Comparison of ENCODE assay signal across 1 cellular context in the genomic region with DNA sequence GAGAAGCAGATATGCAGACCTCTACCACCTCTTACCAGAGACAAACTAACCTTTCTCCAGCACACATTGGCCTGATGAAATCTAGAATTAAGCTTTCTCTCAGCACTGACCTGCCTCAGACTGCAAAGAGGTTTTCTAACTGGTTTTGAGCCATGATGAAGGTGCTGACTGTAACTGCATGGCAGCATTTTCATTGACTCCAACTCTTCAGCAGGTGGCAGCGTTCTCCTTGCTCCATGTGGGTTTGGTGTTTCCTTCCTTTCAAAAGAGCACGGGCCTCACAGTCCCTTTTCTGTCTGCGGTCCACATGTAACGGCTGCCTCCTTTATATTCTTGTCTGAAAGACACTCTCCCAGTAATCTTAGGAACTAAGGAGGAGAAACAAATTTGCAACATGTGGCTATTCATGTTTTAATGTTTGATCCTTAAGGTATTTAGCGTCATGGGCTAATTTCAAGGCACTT.
TF ChIP-seq lines count a peak whose summit lies in the region.

No MANE protein-coding gene starts in this region.

TF ChIP-seq in HEK293, 187 proteins besides CTCF, POLR2A, EP300 and RAD21 (continues in another document):
- no peak for TF ChIP-seq ZNF426 (tag by site-specific recombination; IDR thresholded peaks at IDR 0.05)
- no peak for TF ChIP-seq ZNF791 (tag by site-specific recombination; IDR thresholded peaks at IDR 0.05)
- TF ChIP-seq ZNF701 (tag by site-specific recombination; IDR thresholded peaks at IDR 0.05), result no peak
- TF ChIP-seq ZNF596 (tag by site-specific recombination; IDR thresholded peaks at IDR 0.05), result no peak
- no peak for TF ChIP-seq ZNF623 (tag by site-specific recombination; IDR thresholded peaks at IDR 0.05)
- no peak for TF ChIP-seq ZNF350 (tag by site-specific recombination; IDR thresholded peaks at IDR 0.05)
- TF ChIP-seq ZNF785 (tag by site-specific recombination; IDR thresholded peaks at IDR 0.05), result no peak
- no peak for TF ChIP-seq ZFP69B (tag by site-specific recombination; IDR thresholded peaks at IDR 0.05)
- no peak for TF ChIP-seq ZNF670 (tag by site-specific recombination; IDR thresholded peaks at IDR 0.05; ENCODE audit: low read depth)
- TF ChIP-seq, protein P1, sequence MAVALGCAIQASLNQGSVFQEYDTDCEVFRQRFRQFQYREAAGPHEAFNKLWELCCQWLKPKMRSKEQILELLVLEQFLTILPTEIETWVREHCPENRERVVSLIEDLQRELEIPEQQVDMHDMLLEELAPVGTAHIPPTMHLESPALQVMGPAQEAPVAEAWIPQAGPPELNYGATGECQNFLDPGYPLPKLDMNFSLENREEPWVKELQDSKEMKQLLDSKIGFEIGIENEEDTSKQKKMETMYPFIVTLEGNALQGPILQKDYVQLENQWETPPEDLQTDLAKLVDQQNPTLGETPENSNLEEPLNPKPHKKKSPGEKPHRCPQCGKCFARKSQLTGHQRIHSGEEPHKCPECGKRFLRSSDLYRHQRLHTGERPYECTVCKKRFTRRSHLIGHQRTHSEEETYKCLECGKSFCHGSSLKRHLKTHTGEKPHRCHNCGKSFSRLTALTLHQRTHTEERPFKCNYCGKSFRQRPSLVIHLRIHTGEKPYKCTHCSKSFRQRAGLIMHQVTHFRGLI (tag by site-specific recombination; IDR thresholded peaks at IDR 0.05), result no peak
- TF ChIP-seq ZBTB17 (tag by site-specific recombination; IDR thresholded peaks at IDR 0.05), result peak; percentile 53
- no peak for TF ChIP-seq SP7 (tag by site-specific recombination; IDR thresholded peaks at IDR 0.05)
- no peak for TF ChIP-seq ZNF416 (tag by site-specific recombination; IDR thresholded peaks at IDR 0.05)
- 0 out of 2 replicates have a peak, but pooled peaks have one; percentile 18 for TF ChIP-seq ZNF600 (tag by site-specific recombination; IDR thresholded peaks at IDR 0.05)
- TF ChIP-seq ZNF626 (tag by site-specific recombination; IDR thresholded peaks at IDR 0.05), result no peak
- no peak for TF ChIP-seq KLF16 (tag by site-specific recombination; IDR thresholded peaks at IDR 0.05)
- TF ChIP-seq MEIS1 (CRISPR knock-in tag; IDR thresholded peaks at IDR 0.05; ENCODE audit: borderline replicate concordance), result no peak
- TF ChIP-seq, protein P2, sequence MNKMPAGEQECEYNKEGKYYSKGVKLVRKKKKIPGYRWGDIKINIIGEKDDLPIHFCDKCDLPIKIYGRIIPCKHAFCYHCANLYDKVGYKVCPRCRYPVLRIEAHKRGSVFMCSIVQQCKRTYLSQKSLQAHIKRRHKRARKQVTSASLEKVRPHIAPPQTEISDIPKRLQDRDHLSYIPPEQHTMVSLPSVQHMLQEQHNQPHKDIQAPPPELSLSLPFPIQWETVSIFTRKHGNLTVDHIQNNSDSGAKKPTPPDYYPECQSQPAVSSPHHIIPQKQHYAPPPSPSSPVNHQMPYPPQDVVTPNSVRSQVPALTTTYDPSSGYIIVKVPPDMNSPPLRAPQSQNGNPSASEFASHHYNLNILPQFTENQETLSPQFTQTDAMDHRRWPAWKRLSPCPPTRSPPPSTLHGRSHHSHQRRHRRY (tag by site-specific recombination; IDR thresholded peaks at IDR 0.05), result no peak
- TF ChIP-seq, protein P3, sequence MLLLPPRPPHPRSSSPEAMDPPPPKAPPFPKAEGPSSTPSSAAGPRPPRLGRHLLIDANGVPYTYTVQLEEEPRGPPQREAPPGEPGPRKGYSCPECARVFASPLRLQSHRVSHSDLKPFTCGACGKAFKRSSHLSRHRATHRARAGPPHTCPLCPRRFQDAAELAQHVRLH (tag by site-specific recombination; IDR thresholded peaks at IDR 0.05), result no peak
- TF ChIP-seq SCRT2 (tag by site-specific recombination; IDR thresholded peaks at IDR 0.05), result 0 out of 2 replicates have a peak, but pooled peaks have one; percentile 12
- TF ChIP-seq ZNF544 (tag by site-specific recombination; IDR thresholded peaks at IDR 0.05), result no peak
- TF ChIP-seq, protein P4, sequence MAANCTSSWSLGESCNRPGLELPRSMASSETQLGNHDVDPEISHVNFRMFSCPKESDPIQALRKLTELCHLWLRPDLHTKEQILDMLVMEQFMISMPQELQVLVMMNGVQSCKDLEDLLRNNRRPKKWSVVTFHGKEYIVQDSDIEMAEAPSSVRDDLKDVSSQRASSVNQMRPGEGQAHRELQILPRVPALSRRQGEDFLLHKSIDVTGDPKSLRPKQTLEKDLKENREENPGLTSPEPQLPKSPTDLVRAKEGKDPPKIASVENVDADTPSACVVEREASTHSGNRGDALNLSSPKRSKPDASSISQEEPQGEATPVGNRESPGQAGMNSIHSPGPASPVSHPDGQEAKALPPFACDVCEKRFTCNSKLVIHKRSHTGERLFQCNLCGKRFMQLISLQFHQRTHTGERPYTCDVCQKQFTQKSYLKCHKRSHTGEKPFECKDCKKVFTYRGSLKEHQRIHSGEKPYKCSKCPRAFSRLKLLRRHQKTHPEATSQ (tag by site-specific recombination; IDR thresholded peaks at IDR 0.05), result no peak
- TF ChIP-seq ZNF354C (tag by site-specific recombination; IDR thresholded peaks at IDR 0.05; ENCODE audit: borderline replicate concordance, low read depth), result no peak
- TF ChIP-seq ZNF140 (tag by site-specific recombination; IDR thresholded peaks at IDR 0.05), result no peak
- TF ChIP-seq ZNF169 (tag by site-specific recombination; IDR thresholded peaks at IDR 0.05), result no peak
- no peak for TF ChIP-seq OSR2 (tag by site-specific recombination; IDR thresholded peaks at IDR 0.05)
- TF ChIP-seq, protein P5, sequence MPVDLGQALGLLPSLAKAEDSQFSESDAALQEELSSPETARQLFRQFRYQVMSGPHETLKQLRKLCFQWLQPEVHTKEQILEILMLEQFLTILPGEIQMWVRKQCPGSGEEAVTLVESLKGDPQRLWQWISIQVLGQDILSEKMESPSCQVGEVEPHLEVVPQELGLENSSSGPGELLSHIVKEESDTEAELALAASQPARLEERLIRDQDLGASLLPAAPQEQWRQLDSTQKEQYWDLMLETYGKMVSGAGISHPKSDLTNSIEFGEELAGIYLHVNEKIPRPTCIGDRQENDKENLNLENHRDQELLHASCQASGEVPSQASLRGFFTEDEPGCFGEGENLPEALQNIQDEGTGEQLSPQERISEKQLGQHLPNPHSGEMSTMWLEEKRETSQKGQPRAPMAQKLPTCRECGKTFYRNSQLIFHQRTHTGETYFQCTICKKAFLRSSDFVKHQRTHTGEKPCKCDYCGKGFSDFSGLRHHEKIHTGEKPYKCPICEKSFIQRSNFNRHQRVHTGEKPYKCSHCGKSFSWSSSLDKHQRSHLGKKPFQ (tag by site-specific recombination; IDR thresholded peaks at IDR 0.05), result no peak
- TF ChIP-seq TRIM28 (IDR thresholded peaks at IDR 0.05; ENCODE audit: borderline replicate concordance, low read length), result peak; percentile 66; the same call in 1 of the 2 replicates
- TF ChIP-seq PRDM1 (tag by site-specific recombination; IDR thresholded peaks at IDR 0.05), result peak; percentile 53
- TF ChIP-seq HOXD13 (CRISPR knock-in tag; IDR thresholded peaks at IDR 0.05; ENCODE audit: borderline replicate concordance), result no peak
- TF ChIP-seq, protein P6, sequence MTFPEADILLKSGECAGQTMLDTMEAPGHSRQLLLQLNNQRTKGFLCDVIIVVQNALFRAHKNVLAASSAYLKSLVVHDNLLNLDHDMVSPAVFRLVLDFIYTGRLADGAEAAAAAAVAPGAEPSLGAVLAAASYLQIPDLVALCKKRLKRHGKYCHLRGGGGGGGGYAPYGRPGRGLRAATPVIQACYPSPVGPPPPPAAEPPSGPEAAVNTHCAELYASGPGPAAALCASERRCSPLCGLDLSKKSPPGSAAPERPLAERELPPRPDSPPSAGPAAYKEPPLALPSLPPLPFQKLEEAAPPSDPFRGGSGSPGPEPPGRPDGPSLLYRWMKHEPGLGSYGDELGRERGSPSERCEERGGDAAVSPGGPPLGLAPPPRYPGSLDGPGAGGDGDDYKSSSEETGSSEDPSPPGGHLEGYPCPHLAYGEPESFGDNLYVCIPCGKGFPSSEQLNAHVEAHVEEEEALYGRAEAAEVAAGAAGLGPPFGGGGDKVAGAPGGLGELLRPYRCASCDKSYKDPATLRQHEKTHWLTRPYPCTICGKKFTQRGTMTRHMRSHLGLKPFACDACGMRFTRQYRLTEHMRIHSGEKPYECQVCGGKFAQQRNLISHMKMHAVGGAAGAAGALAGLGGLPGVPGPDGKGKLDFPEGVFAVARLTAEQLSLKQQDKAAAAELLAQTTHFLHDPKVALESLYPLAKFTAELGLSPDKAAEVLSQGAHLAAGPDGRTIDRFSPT (tag by site-specific recombination; IDR thresholded peaks at IDR 0.05), result no peak
- TF ChIP-seq ZNF366 (tag by site-specific recombination; conservative IDR thresholded peaks at IDR 0.05), result 0 out of 2 replicates have a peak, but pooled peaks have one; percentile 10
- TF ChIP-seq ZFHX2 (tag by site-specific recombination; conservative IDR thresholded peaks at IDR 0.05), result no peak
- TF ChIP-seq SETDB1 (IDR thresholded peaks at IDR 0.05; ENCODE audit: insufficient read length, low read length), result no peak
- TF ChIP-seq EGR2 (tag by site-specific recombination; IDR thresholded peaks at IDR 0.05; ENCODE audit: low read depth), result no peak
- TF ChIP-seq, protein P7, sequence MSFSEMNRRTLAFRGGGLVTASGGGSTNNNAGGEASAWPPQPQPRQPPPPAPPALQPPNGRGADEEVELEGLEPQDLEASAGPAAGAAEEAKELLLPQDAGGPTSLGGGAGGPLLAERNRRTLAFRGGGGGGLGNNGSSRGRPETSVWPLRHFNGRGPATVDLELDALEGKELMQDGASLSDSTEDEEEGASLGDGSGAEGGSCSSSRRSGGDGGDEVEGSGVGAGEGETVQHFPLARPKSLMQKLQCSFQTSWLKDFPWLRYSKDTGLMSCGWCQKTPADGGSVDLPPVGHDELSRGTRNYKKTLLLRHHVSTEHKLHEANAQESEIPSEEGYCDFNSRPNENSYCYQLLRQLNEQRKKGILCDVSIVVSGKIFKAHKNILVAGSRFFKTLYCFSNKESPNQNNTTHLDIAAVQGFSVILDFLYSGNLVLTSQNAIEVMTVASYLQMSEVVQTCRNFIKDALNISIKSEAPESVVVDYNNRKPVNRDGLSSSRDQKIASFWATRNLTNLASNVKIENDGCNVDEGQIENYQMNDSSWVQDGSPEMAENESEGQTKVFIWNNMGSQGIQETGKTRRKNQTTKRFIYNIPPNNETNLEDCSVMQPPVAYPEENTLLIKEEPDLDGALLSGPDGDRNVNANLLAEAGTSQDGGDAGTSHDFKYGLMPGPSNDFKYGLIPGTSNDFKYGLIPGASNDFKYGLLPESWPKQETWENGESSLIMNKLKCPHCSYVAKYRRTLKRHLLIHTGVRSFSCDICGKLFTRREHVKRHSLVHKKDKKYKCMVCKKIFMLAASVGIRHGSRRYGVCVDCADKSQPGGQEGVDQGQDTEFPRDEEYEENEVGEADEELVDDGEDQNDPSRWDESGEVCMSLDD (tag by site-specific recombination; IDR thresholded peaks at IDR 0.05), result no peak
- peak; percentile 61; the same call in 1 of the 2 replicates for TF ChIP-seq ZNF239 (tag by site-specific recombination; IDR thresholded peaks at IDR 0.05)
- TF ChIP-seq ZNF561 (tag by site-specific recombination; IDR thresholded peaks at IDR 0.05; ENCODE audit: borderline replicate concordance), result no peak; the same call in 1 of the 2 replicates
- TF ChIP-seq, protein P8, sequence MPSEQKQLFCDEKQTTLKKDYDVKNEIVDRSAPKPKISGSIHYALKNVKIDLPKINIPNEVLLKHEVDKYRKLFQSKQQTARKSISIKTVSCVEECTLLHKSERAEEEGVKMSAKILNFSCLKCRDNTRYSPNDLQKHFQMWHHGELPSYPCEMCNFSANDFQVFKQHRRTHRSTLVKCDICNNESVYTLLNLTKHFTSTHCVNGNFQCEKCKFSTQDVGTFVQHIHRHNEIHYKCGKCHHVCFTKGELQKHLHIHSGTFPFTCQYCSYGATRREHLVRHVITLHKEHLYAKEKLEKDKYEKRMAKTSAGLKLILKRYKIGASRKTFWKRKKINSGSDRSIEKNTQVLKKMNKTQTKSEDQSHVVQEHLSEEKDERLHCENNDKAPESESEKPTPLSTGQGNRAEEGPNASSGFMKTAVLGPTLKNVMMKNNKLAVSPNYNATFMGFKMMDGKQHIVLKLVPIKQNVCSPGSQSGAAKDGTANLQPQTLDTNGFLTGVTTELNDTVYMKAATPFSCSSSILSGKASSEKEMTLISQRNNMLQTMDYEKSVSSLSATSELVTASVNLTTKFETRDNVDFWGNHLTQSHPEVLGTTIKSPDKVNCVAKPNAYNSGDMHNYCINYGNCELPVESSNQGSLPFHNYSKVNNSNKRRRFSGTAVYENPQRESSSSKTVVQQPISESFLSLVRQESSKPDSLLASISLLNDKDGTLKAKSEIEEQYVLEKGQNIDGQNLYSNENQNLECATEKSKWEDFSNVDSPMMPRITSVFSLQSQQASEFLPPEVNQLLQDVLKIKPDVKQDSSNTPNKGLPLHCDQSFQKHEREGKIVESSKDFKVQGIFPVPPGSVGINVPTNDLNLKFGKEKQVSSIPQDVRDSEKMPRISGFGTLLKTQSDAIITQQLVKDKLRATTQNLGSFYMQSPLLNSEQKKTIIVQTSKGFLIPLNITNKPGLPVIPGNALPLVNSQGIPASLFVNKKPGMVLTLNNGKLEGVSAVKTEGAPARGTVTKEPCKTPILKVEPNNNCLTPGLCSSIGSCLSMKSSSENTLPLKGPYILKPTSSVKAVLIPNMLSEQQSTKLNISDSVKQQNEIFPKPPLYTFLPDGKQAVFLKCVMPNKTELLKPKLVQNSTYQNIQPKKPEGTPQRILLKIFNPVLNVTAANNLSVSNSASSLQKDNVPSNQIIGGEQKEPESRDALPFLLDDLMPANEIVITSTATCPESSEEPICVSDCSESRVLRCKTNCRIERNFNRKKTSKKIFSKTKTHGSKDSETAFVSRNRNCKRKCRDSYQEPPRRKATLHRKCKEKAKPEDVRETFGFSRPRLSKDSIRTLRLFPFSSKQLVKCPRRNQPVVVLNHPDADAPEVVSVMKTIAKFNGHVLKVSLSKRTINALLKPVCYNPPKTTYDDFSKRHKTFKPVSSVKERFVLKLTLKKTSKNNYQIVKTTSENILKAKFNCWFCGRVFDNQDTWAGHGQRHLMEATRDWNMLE (tag by site-specific recombination; conservative IDR thresholded peaks at IDR 0.05; ENCODE audit: low read depth), result no peak
- TF ChIP-seq, protein P9, sequence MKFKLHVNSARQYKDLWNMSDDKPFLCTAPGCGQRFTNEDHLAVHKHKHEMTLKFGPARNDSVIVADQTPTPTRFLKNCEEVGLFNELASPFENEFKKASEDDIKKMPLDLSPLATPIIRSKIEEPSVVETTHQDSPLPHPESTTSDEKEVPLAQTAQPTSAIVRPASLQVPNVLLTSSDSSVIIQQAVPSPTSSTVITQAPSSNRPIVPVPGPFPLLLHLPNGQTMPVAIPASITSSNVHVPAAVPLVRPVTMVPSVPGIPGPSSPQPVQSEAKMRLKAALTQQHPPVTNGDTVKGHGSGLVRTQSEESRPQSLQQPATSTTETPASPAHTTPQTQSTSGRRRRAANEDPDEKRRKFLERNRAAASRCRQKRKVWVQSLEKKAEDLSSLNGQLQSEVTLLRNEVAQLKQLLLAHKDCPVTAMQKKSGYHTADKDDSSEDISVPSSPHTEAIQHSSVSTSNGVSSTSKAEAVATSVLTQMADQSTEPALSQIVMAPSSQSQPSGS (tag by site-specific recombination; IDR thresholded peaks at IDR 0.05; ENCODE audit: low read depth), result no peak
- no peak for TF ChIP-seq ZNF132 (tag by site-specific recombination; IDR thresholded peaks at IDR 0.05; ENCODE audit: borderline replicate concordance)
- TF ChIP-seq MZF1 (tag by site-specific recombination; IDR thresholded peaks at IDR 0.05; ENCODE audit: borderline replicate concordance), result peak; percentile 48; the same call in 1 of the 2 replicates
- TF ChIP-seq ZSCAN30 (tag by site-specific recombination; IDR thresholded peaks at IDR 0.05), result no peak; the same call in 1 of the 2 replicates
- TF ChIP-seq ZNF335 (tag by site-specific recombination; conservative IDR thresholded peaks at IDR 0.05), result no peak
